Comparison of ENCODE assay signal across 10 cellular contexts in the genomic region with DNA sequence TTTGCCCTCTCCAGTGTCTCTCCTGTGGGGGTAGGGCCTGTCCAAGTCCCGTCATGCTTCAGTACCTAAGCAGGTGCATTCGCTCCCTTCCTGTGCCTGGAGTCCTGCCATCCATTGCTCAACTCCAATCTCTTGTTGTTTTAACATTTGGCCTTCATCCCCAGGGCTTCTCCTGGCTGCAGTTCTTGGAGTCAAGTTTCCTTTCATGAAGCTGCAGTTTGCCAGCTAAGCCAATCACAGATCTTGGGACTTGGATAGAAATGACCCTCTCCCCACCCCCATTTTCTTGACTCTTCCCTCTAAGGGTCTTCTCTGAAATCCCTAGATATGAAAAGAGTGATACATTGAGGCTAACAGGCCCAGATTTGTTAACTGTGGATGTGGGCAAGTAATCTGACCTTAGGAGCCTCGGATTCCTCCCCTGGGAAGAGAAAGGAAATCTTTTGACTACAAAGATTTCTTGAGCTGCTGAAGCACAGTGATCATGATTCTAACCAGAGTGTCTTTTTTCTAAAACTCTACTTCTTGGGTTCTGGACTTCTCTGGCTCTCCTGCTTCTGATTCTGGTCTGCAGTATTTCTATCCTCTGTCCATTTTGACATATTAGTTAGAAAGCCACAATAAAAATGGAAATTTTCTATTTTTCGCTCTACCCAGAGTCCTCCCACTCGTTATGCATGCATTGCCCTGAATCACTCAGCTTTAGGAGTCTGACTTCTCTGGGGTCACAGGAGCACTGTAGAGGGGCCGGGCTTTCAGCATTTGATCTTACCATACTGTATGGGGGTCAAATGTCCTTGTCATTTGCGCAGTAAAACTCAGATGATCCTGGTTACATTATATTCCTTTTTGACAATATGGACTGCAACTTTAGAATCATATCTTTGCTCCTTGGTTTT.
DNase-seq lines count a peak whose midpoint lies in the region; ATAC-seq, FAIRE-seq and TF ChIP-seq lines count a peak whose summit lies in the region.
"Had no signal": no experiment of that assay in that cellular context is flagged by ENCODE, and none has a peak within 500 bp of the region (broad histone marks: within the 10 kb centered on the region; RNA-seq: fewer than 3 reads in every experiment).

No MANE protein-coding gene starts in this region.

- no peak overlapping the region for H3K27ac Mint-ChIP-seq in astrocyte (ENCODE audit: unreplicated experiment)

- peaks cover 13% of the 10 kb centered on the region for H3K27me3 Mint-ChIP-seq in astrocyte (ENCODE audit: low read depth, unreplicated experiment)

- H2AFZ ChIP-seq in astrocyte (ENCODE audit: low read depth, low read length) (no peak overlapping the region), HepG2 (ENCODE audit: low read length) (no peak overlapping the region), SK-N-SH (ENCODE audit: low read depth) (no peak overlapping the region)

- H3K4me3 ChIP-seq in astrocyte (ENCODE audit: insufficient read depth, low read depth, low read length) (no peak overlapping the region), HepG2 (replicated peaks in 1 of 3; ENCODE audit: insufficient read depth in 1 of 3, low read depth in 2 of 3, low read length in 3 of 3) (no peak overlapping the region), SK-N-SH (ENCODE audit: low read depth in 2 of 2, low read length in 1 of 2) (no peak overlapping the region)

- TF ChIP-seq RAD21 in HepG2 (CRISPR knock-in tag; IDR thresholded peaks at IDR 0.05), result no peak
- TF ChIP-seq RAD21 in SK-N-SH (IDR thresholded peaks at IDR 0.05; ENCODE audit: low read length), result no peak

- TF ChIP-seq EP300 in HepG2 (IDR thresholded peaks at IDR 0.05; ENCODE audit: low read depth in 2 of 2, low read length in 2 of 2) (0 out of 4 replicates have a peak, but pooled peaks of 1 of the 2 experiments have one; percentile 12), HepG2 (CRISPR knock-in tag; IDR thresholded peaks at IDR 0.05; ENCODE audit: borderline replicate concordance) (no peak), SK-N-SH (IDR thresholded peaks at IDR 0.05; ENCODE audit: borderline replicate concordance in 1 of 2, low read depth in 1 of 2, low read length in 1 of 2) (no peak)

- H3K9me3 Mint-ChIP-seq in astrocyte (ENCODE audit: unreplicated experiment), result peaks cover 2% of the 10 kb centered on the region

- H3K4me2 ChIP-seq in astrocyte (ENCODE audit: low read length) (no peak overlapping the region), HepG2 (ENCODE audit: low read depth, low read length) (peak overlapping the region; percentile 48), SK-N-SH (no peak overlapping the region)

- TF ChIP-seq POLR2A in HepG2 (IDR thresholded peaks at IDR 0.05; ENCODE audit: insufficient read depth in 1 of 2, low read depth in 2 of 2, low read length in 2 of 2), result no peak

- peak overlapping the region; percentile 80 for H3K27ac ChIP-seq in 22Rv1
- no peak overlapping the region for H3K27ac ChIP-seq in astrocyte (ENCODE audit: low read depth, low read length)
- no peak overlapping the region for H3K27ac ChIP-seq in HepG2 (ENCODE audit: extremely low read length, insufficient read depth, low read length)
- no peak overlapping the region for H3K27ac ChIP-seq in SK-N-SH (ENCODE audit: low read depth in 2 of 2, low read length in 1 of 2)

- CTCF ChIA-PET in HepG2 (lab: Yijun Ruan, JAX; ENCODE audit: low intra/inter-chr PET ratio, low total read pairs), result no interaction called here
- CTCF ChIA-PET in SK-N-SH (lab: Yijun Ruan, JAX), result no interaction called here

- H3K4me1 Mint-ChIP-seq in astrocyte (ENCODE audit: low read depth, unreplicated experiment), result peaks cover 7% of the 10 kb centered on the region

- intact Hi-C loops in HepG2 (cut with micrococcal nuclease; ENCODE audit: unreplicated experiment), result no loop called here

- DNase-seq in NCI-H1105 (lab: John Stamatoyannopoulos, UW) (peak; percentile 72), astrocyte (ENCODE audit: low read depth) (peak; percentile 11), HepG2 (ENCODE audit: low spot score) (peak; percentile 43), SK-N-DZ (ENCODE audit: low spot score) (no peak), SK-N-SH (no peak)
- DNase-seq in activated CD4-positive, alpha-beta T cell treated with anti-CD3 and anti-CD28 coated beads, Interleukin-2, amount 50 U/mL, for 4 hours, result no peak
- DNase-seq: effector CD8-positive, alpha-beta T cell; trophoblast cell had no signal

- H3K36me3 ChIP-seq in astrocyte (ENCODE audit: insufficient read depth, low read length) (no peaks in the 10 kb centered on the region), HepG2 (replicated peaks in 1 of 2; ENCODE audit: control insufficient read depth in 1 of 2, insufficient read depth in 2 of 2, low read length in 2 of 2) (no peaks in the 10 kb centered on the region), SK-N-SH (replicated peaks in 1 of 2; ENCODE audit: control insufficient read depth in 1 of 2, insufficient read depth in 2 of 2, low read length in 1 of 2) (no peaks in the 10 kb centered on the region)

- no TSS peak for BruUV-seq in HepG2 (replicated peaks; lab: Mats Ljungman, UMichigan)

- ATAC-seq in HepG2 (peak; percentile 86), GM18517 (IDR thresholded peaks at IDR 0.05; ENCODE audit: unreplicated experiment) (no peak)

- no peaks in the 10 kb centered on the region for H3K79me2 ChIP-seq in astrocyte (ENCODE audit: insufficient read depth, low read length)
- no peaks in the 10 kb centered on the region for H3K79me2 ChIP-seq in HepG2 (ENCODE audit: insufficient read depth, low read length)
- no peaks in the 10 kb centered on the region for H3K79me2 ChIP-seq in SK-N-SH (ENCODE audit: insufficient read depth)

- no peaks in the 10 kb centered on the region for H3F3A ChIP-seq in SK-N-SH (replicated peaks; ENCODE audit: insufficient read depth)

- no peaks in the 10 kb centered on the region for H3K9me2 ChIP-seq in SK-N-SH

- H4K20me1 ChIP-seq in astrocyte (ENCODE audit: insufficient read depth, low read length) (no peaks in the 10 kb centered on the region), HepG2 (ENCODE audit: insufficient read depth, low read length) (no peaks in the 10 kb centered on the region), SK-N-SH (ENCODE audit: insufficient read depth) (no peaks in the 10 kb centered on the region)

- no peaks in the 10 kb centered on the region for H3K36me3 Mint-ChIP-seq in astrocyte (ENCODE audit: low read depth, unreplicated experiment)

- TF ChIP-seq CTCF in 22Rv1 (IDR thresholded peaks at IDR 0.05), result no peak
- TF ChIP-seq CTCF in astrocyte (IDR thresholded peaks at IDR 0.05; ENCODE audit: insufficient read depth, low read depth, low read length), result no peak
- no peak for TF ChIP-seq CTCF in HepG2 (CRISPR knock-in tag; IDR thresholded peaks at IDR 0.05)
- no peak for TF ChIP-seq CTCF in SK-N-SH (IDR thresholded peaks at IDR 0.05)

- H3K9me3 ChIP-seq in astrocyte (ENCODE audit: insufficient read depth, low read depth, low read length) (no peaks in the 10 kb centered on the region), HepG2 (ENCODE audit: low read length) (no peaks in the 10 kb centered on the region), SK-N-SH (no peaks in the 10 kb centered on the region)

- in situ Hi-C loops in HepG2 (cut with HindIII; ENCODE audit: extremely low pct_ligation_motif_present, low pct_unique_long_range_greater_than_20kb), result no loop called here

- peak overlapping the region; percentile 14 for H3K4me3 Mint-ChIP-seq in astrocyte (ENCODE audit: unreplicated experiment)

- H3K4me1 ChIP-seq in astrocyte (ENCODE audit: insufficient read depth, low read length) (no peaks in the 10 kb centered on the region), HepG2 (ENCODE audit: insufficient read depth, low read length) (peaks cover 24% of the 10 kb centered on the region), SK-N-SH (ENCODE audit: control insufficient read depth in 1 of 2, insufficient read depth in 2 of 2, low read depth in 1 of 2, low read length in 1 of 2) (no peaks in the 10 kb centered on the region; a peak in 1 of 4 replicates)

- no peak for FAIRE-seq in astrocyte (lab: Jason Lieb, UNC)
- peak; percentile 68 for FAIRE-seq in HepG2 (lab: Jason Lieb, UNC)

- WGBS in HepG2 (ENCODE audit: low lambda C conversion rate), result 29% methylated on average over 7 of the region's 7 CpGs
- 80% methylated on average over 7 of the region's 7 CpGs for WGBS in SK-N-SH (ENCODE audit: low lambda C conversion rate)

- POLR2A ChIA-PET in HepG2 (lab: Yijun Ruan, JAX), result interaction anchor here (0.8 to 1.5 kb wide), 2 partner anchors 9 to 23 kb away, joined by 3 to 7 read pairs; no protein-coding TSS in a partner anchor
- POLR2A ChIA-PET in SK-N-SH (lab: Yijun Ruan, JAX), result no interaction called here

- H3K27me3 ChIP-seq in astrocyte (ENCODE audit: insufficient read depth, low read length) (no peaks in the 10 kb centered on the region), HepG2 (ENCODE audit: control insufficient read depth in 1 of 2, insufficient read depth in 2 of 2, low read length in 2 of 2) (0 out of 5 replicates have a peak, but pooled peaks cover 0 to 3% of the 10 kb centered on the region in 2 experiments), SK-N-SH (ENCODE audit: insufficient read depth) (no peaks in the 10 kb centered on the region)

- H3K9ac ChIP-seq in astrocyte (ENCODE audit: low read length) (no peak overlapping the region), HepG2 (ENCODE audit: insufficient read depth, low read depth, low read length) (no peak overlapping the region), SK-N-SH (no peak overlapping the region)

TF ChIP-seq in HepG2, 621 proteins besides CTCF, POLR2A, EP300 and RAD21 (continues in another document):
- TF ChIP-seq PLRG1 (conservative IDR thresholded peaks at IDR 0.05) (no peak), SOX13 (IDR thresholded peaks at IDR 0.05) (no peak), SOX13 (CRISPR knock-in tag; conservative IDR thresholded peaks at IDR 0.05 in 1 of 2, IDR thresholded peaks at IDR 0.05 in 1 of 2) (peak in 1 of 2 experiments; percentile 47; a peak in 1 of 4 replicates), FOXO1 (CRISPR knock-in tag; IDR thresholded peaks at IDR 0.05) (peak; percentile 54; the same call in 1 of the 2 replicates), PHF21A (CRISPR knock-in tag; IDR thresholded peaks at IDR 0.05) (peak; percentile 36; the same call in 1 of the 2 replicates), ZNF501 (CRISPR knock-in tag; IDR thresholded peaks at IDR 0.05) (0 out of 2 replicates have a peak, but pooled peaks have one; percentile 24), FOXA3 (CRISPR knock-in tag; IDR thresholded peaks at IDR 0.05) (peak; percentile 44; the same call in 1 of the 2 replicates)

TF ChIP-seq in SK-N-SH, 30 proteins besides CTCF, POLR2A, EP300 and RAD21:
- TF ChIP-seq RXRA (IDR thresholded peaks at IDR 0.05; ENCODE audit: borderline replicate concordance, low read depth) (no peak), RCOR1 (IDR thresholded peaks at IDR 0.05; ENCODE audit: low read length) (no peak), CHD2 (IDR thresholded peaks at IDR 0.05; ENCODE audit: low read length, partially characterized antibody) (no peak), TEAD4 (IDR thresholded peaks at IDR 0.05; ENCODE audit: borderline replicate concordance, insufficient read depth) (no peak), FOSL2 (IDR thresholded peaks at IDR 0.05; ENCODE audit: borderline replicate concordance, low read depth) (no peak), GABPA (IDR thresholded peaks at IDR 0.05; ENCODE audit: low read depth) (no peak), TAF1 (IDR thresholded peaks at IDR 0.05; ENCODE audit: borderline replicate concordance, low read depth, low read length) (no peak), TCF12 (IDR thresholded peaks at IDR 0.05) (no peak), FOXJ3 (CRISPR knock-in tag; IDR thresholded peaks at IDR 0.05) (no peak)
TF ChIP-seq in SK-N-SH: peak in this region for 0.

Comparison
In these comparisons a context has a peak if more than half of its experiments do, and no peak if none do; other contexts are left out.
1. DNase-seq: peak in NCI-H1105 (single experiment), astrocyte (single experiment) and HepG2 (single experiment); none in SK-N-DZ (single experiment), activated CD4-positive, alpha-beta T cell treated with anti-CD3 and anti-CD28 coated beads, Interleukin-2, amount 50 U/mL, for 4 hours (0 of 2) and SK-N-SH (single experiment).